ENCODE assay signal across 8 cellular contexts in the genomic region with DNA sequence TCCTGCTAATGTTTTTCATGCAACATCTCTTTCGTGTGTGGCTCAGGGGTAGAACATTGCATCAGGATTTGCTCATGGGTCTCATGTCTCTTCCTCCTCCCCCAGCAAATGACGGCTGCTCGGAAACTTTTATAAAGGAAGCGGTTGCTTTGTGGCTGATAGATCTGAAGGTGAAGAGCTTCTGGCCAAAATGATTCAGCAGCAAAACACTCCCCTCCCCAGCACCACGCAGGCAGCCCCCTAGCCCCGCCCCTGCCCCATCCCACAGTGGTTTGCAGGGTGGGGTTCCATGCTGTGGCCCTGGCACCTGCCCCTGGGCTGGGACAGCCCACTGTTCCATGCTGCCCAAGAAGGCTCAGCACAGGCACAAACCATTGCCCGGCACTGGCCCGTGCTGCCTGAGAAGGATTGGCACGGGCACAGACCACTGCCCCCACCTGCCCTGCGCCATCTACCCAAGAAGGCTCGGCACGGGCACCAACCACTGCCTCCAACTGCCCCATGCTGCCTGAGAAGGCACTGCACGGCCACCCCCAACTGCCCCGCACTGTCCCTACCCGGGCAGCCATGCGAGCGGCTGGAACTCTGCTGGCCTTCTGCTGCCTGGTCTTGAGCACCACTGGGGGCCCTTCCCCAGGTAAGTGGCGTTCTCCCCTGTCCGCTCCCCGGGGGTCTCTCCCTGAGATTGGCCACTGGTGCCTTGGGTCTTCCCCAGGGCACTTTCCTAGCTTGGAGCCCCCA. TPM values are rescaled to one million over a fixed set of nuclear protein-coding genes. Genes with fewer than 3 reads are reported as not detected.
DNase-seq lines count a peak whose midpoint lies in the region; ATAC-seq and TF ChIP-seq lines count a peak whose summit lies in the region.

A gene with protein sequence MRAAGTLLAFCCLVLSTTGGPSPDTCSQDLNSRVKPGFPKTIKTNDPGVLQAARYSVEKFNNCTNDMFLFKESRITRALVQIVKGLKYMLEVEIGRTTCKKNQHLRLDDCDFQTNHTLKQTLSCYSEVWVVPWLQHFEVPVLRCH (plus strand): TSS at position 331 of the 741 bp plus-strand sequence. CDS start 237 bp downstream, at position 568.

- H3K4me1 ChIP-seq in right cardiac atrium (ENCODE audit: control insufficient read depth, insufficient read depth, low read length), result no peaks in the 10 kb centered on the region

- 79% methylated on average over 20 of the region's 20 CpGs for WGBS in right cardiac atrium

- no peak for TF ChIP-seq POLR2A in erythroblast (IDR thresholded peaks at IDR 0.05; ENCODE audit: low read length)

- H3K27me3 Mint-ChIP-seq in activated CD8-positive, alpha-beta T cell treated with anti-CD3 and anti-CD28 coated beads, Interleukin-2, amount 10 ng/mL, durations not matched to agents 7 days and 5 days (ENCODE audit: low read depth), result no peaks in the 10 kb centered on the region

- ATAC-seq in activated CD8-positive, alpha-beta T cell treated with anti-CD3 and anti-CD28 coated beads, Interleukin-2, amount 10 ng/mL, durations not matched to agents 7 days and 5 days, result peak; percentile 92
- ATAC-seq in right cardiac atrium (peak; percentile 42 to 45), HG02610 (IDR thresholded peaks at IDR 0.05; ENCODE audit: unreplicated experiment) (no peak)

- H3K4me3 ChIP-seq in Jurkat, Clone E6-1 (ENCODE audit: low read length), result peak within 1 kb of the TSS; percentile 33
- no peak within 1 kb of the TSS for H3K4me3 ChIP-seq in right cardiac atrium (ENCODE audit: low read length)

- H3K27me3 ChIP-seq in right cardiac atrium (ENCODE audit: control insufficient read depth, insufficient read depth), result no peaks in the 10 kb centered on the region

- H3K27ac Mint-ChIP-seq in activated CD8-positive, alpha-beta T cell treated with anti-CD3 and anti-CD28 coated beads, Interleukin-2, amount 10 ng/mL, durations not matched to agents 7 days and 5 days, result peak within 1 kb of the TSS; percentile 98

- peaks cover 75% of the 10 kb centered on the region for H3K4me1 Mint-ChIP-seq in activated CD8-positive, alpha-beta T cell treated with anti-CD3 and anti-CD28 coated beads, Interleukin-2, amount 10 ng/mL, durations not matched to agents 7 days and 5 days (ENCODE audit: low read depth)

- CTCF ChIA-PET in activated CD8-positive, alpha-beta T cell treated with anti-CD3 and anti-CD28 coated beads, Interleukin-2, amount 10 ng/mL, durations not matched to agents 7 days and 5 days (lab: Charles Lee), result interaction anchor here (7.1 kb wide), 1 partner anchor 18 kb away, joined by 39 read pairs; no protein-coding TSS in a partner anchor

- H3K27ac ChIP-seq in right cardiac atrium (ENCODE audit: low read length), result no peak within 1 kb of the TSS

- peak; percentile 84 for DNase-seq in CMK (ENCODE audit: low read depth)
- peak; percentile 97 for DNase-seq in Jurkat, Clone E6-1 (ENCODE audit: low read depth, low spot score)
- DNase-seq in activated CD8-positive, alpha-beta T cell treated with anti-CD3 and anti-CD28 coated beads, Interleukin-2, amount 10 ng/mL, durations not matched to agents 7 days and 5 days, result peak; percentile 93
- DNase-seq in right cardiac atrium, result peak in 2 of 3 donors; percentile 70 to 72
- peak; percentile 64 for DNase-seq in stimulated activated CD8-positive, alpha-beta memory T cell treated with anti-CD3 and anti-CD28 coated beads, Interleukin-15, amount 100 ng/mL, for 24 hours (ENCODE audit: low read depth)
- no peak for DNase-seq in inferior parietal cortex (ENCODE audit: extremely low spot score)
- no peak for DNase-seq in erythroblast (lab: John Stamatoyannopoulos, UW)

- intact Hi-C loops in right cardiac atrium (cut with DNase I), result no loop called here

- H3K9me3 ChIP-seq in right cardiac atrium (ENCODE audit: control insufficient read depth, low read length), result no peaks in the 10 kb centered on the region

- H3K9me3 Mint-ChIP-seq in activated CD8-positive, alpha-beta T cell treated with anti-CD3 and anti-CD28 coated beads, Interleukin-2, amount 10 ng/mL, durations not matched to agents 7 days and 5 days (ENCODE audit: insufficient read depth), result peaks cover 32% of the 10 kb centered on the region

- POLR2A ChIA-PET in activated CD8-positive, alpha-beta T cell treated with anti-CD3 and anti-CD28 coated beads, Interleukin-2, amount 10 ng/mL, durations not matched to agents 7 days and 5 days (lab: Charles Lee), result no interaction called here

- peaks cover 61% of the 10 kb centered on the region for H3K36me3 Mint-ChIP-seq in activated CD8-positive, alpha-beta T cell treated with anti-CD3 and anti-CD28 coated beads, Interleukin-2, amount 10 ng/mL, durations not matched to agents 7 days and 5 days (ENCODE audit: low read depth)

- peak within 1 kb of the TSS; percentile 83 for H3K4me3 Mint-ChIP-seq in activated CD8-positive, alpha-beta T cell treated with anti-CD3 and anti-CD28 coated beads, Interleukin-2, amount 10 ng/mL, durations not matched to agents 7 days and 5 days

RNA-seq across cellular contexts. Expression of the gene that starts here (rescaled TPM):
- polyA plus RNA-seq in Jurkat, Clone E6-1 (2012; ENCODE audit: insufficient read depth, insufficient read length), result 22.9 TPM
- 10 to 100 TPM; 43.9 to 47.5 TPM for total RNA-seq in activated CD8-positive, alpha-beta T cell treated with anti-CD3 and anti-CD28 coated beads, Interleukin-2, amount 10 ng/mL, durations not matched to agents 7 days and 5 days
- total RNA-seq in right cardiac atrium, result 1 to 10 TPM in 2 of 4 donors, under 1 TPM in 2; 0.45 to 1.5 (median 0.90) TPM
- polyA plus RNA-seq in right cardiac atrium, result 1.1 TPM

Comparison
In these comparisons a context has a peak if more than half of its experiments do, and no peak if none do; other contexts are left out.
1. RNA of the gene that starts here (total RNA-seq): 43.9 to 47.5 TPM in activated CD8-positive, alpha-beta T cell treated with anti-CD3 and anti-CD28 coated beads, Interleukin-2, amount 10 ng/mL, durations not matched to agents 7 days and 5 days; 0.45 to 1.5 TPM in right cardiac atrium; every median in the first group is over 10 times any median in the second.
2. DNase-seq: peak in CMK (single experiment), Jurkat, Clone E6-1 (single experiment), activated CD8-positive, alpha-beta T cell treated with anti-CD3 and anti-CD28 coated beads, Interleukin-2, amount 10 ng/mL, durations not matched to agents 7 days and 5 days (single experiment), right cardiac atrium (2 of 3) and stimulated activated CD8-positive, alpha-beta memory T cell treated with anti-CD3 and anti-CD28 coated beads, Interleukin-15, amount 100 ng/mL, for 24 hours (single experiment); none in inferior parietal cortex (single experiment) and erythroblast (0 of 2).